In genomic region chr6:37561361-37561760, GRCh38 we compare ENCODE assay signal across 11 cellular contexts.
"Had no signal": no experiment of that assay in that cellular context is flagged by ENCODE, and none has a peak within 500 bp of the region (broad histone marks: within the 10 kb centered on the region; RNA-seq: fewer than 3 reads in every experiment).

No MANE protein-coding gene starts in this region.

- H3K4me3 ChIP-seq: adrenal gland, gastroesophageal sphincter, left lung, thyroid gland had no signal

- H3K9ac ChIP-seq: parathyroid adenoma had no signal

- ATAC-seq: gastroesophageal sphincter, left lung had no signal

- H3K27me3 ChIP-seq: adrenal gland had no signal

- DNase-seq: activated CD4-positive, alpha-beta T cell treated with anti-CD3 and anti-CD28 coated beads, Interleukin-2, amount 50 U/mL, for 1 hour; activated CD4-positive, CD25-positive, alpha-beta regulatory T cell; activated naive CD4-positive, alpha-beta T cell treated with anti-CD3 and anti-CD28 coated beads, Interleukin-2, amount 50 U/mL, for 16 hours; adrenal gland; effector memory CD4-positive, alpha-beta T cell; left lung; stimulated activated CD4-positive, alpha-beta T cell treated with anti-CD3 and anti-CD28 coated beads, Interleukin-4, amount 100 ng/mL, for 24 hours; thyroid gland had no signal

- H3K4me1 ChIP-seq: parathyroid adenoma had no signal

- H3K79me2 ChIP-seq: parathyroid adenoma had no signal

- H3K9me3 ChIP-seq: adrenal gland, gastroesophageal sphincter, left lung, thyroid gland had no signal

- H3K36me3 ChIP-seq: adrenal gland, gastroesophageal sphincter, left lung, thyroid gland had no signal

- H3K27ac ChIP-seq: adrenal gland, epithelial cell of prostate, gastroesophageal sphincter, left lung, parathyroid adenoma, thyroid gland had no signal
